Comparison of ENCODE assay signal across 2 cellular contexts in the genomic region with DNA sequence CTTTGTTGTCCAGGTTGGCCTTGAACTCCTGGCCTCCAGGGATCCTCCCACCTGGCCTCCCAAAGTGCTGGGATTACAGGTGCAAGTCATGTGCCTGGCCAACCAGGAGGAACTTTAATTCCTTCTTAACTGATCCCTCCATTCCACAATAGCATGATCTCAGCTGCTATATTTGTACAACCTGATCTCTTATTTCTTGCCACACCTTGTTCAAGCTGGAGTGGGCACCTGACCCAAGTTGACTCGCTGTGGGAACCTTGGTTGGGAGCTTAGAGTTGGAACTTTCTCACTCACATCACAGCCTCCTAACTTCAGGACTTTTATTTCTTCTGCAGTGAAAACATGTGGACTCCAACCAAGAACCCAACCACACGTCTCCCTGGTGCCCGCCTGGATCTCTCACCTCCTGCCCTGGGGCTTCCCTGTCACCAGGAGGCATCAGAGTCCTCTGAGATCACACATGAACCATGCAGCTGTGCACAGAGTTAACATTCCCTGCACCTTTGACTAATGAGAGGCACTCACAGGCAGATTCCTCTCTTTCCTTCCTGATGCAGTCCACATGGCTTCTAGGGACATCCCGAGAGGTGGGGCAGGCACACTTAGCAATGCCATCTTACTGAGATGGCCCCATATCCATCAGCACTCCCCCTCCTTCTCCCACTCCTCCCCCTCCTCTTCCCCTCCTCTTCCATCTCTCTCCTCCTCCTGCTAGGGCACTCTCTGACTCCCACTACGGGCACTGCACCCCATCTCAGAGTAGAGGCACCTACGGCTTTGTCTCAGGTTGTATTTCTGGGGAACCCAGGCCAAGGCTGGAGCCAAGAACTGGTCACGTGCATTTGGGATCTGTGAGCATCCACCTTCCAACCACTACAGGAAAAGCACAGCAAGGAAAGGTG.
TF ChIP-seq lines count a peak whose summit lies in the region.

No MANE protein-coding gene starts in this region.

TF ChIP-seq in HCT116, 20 proteins besides CTCF, POLR2A, EP300 and RAD21:
- TF ChIP-seq CBX3 (IDR thresholded peaks at IDR 0.05; ENCODE audit: low read depth) (no peak), EZH2 (IDR thresholded peaks at IDR 0.05) (no peak), POLR2AphosphoS5 (IDR thresholded peaks at IDR 0.05; ENCODE audit: low read depth, low read length) (no peak)
TF ChIP-seq in HCT116: peak in this region for 0.

TF ChIP-seq in K562, 482 proteins besides CTCF, POLR2A, EP300 and RAD21:
- TF ChIP-seq ZNF507 (tag; conservative IDR thresholded peaks at IDR 0.05) = no peak
